Comparison of ENCODE assay signal across 9 cellular contexts in genomic region chr11:86931965-86932332, GRCh38. TPM values are rescaled to one million over a fixed set of nuclear protein-coding genes. Genes with fewer than 3 reads are reported as not detected.
DNase-seq lines count a peak whose midpoint lies in the region; ATAC-seq and TF ChIP-seq lines count a peak whose summit lies in the region.
"Had no signal": no experiment of that assay in that cellular context is flagged by ENCODE, and none has a peak within 500 bp of the region (broad histone marks: within the 10 kb centered on the region; RNA-seq: fewer than 3 reads in every experiment).

No MANE protein-coding gene starts in this region.

- no peak overlapping the region for H3K4me3 Mint-ChIP-seq in GM23338
- H3K4me3 Mint-ChIP-seq: naive thymus-derived CD4-positive, alpha-beta T cell had no signal

- H3K9me2 ChIP-seq in GM23338 (ENCODE audit: insufficient read depth), result no peaks in the 10 kb centered on the region

- peak overlapping the region; percentile 7; the same call in 1 of the 2 replicates for H3K4me3 ChIP-seq in ACC112 (ENCODE audit: low read depth, low read length)
- no peak overlapping the region for H3K4me3 ChIP-seq in adrenal gland
- no peak overlapping the region for H3K4me3 ChIP-seq in GM23338

- no peaks in the 10 kb centered on the region for H3F3A ChIP-seq in GM23338 (replicated peaks; ENCODE audit: low read depth)

- no peaks in the 10 kb centered on the region for H3K36me3 ChIP-seq in ACC112 (ENCODE audit: insufficient read depth, low read length)
- H3K36me3 ChIP-seq in adrenal gland (replicated peaks in 1 of 2), result no peaks in the 10 kb centered on the region
- no peaks in the 10 kb centered on the region for H3K36me3 ChIP-seq in GM23338 (ENCODE audit: insufficient read depth)

- no peaks in the 10 kb centered on the region for H3K27me3 ChIP-seq in ACC112 (ENCODE audit: insufficient read depth, low read length)
- H3K27me3 ChIP-seq in adrenal gland, result no peaks in the 10 kb centered on the region
- H3K27me3 ChIP-seq in GM23338 (ENCODE audit: insufficient read depth), result no peaks in the 10 kb centered on the region

- 2 to 12% (median 5%) methylated on average over 3 of the region's 3 CpGs for WGBS in adrenal gland, 4 donors

- intact Hi-C loops in adrenal gland (cut with DNase I), result loop anchor here in 1 of 2 donors (10.0 kb wide), 1 partner anchor 493 kb away; no protein-coding TSS in a partner anchor

- peaks cover 41% of the 10 kb centered on the region for H3K4me1 ChIP-seq in ACC112 (ENCODE audit: control insufficient read depth, insufficient read depth, low read length, unreplicated experiment)
- H3K4me1 ChIP-seq in adrenal gland (replicated peaks in 1 of 2), result peaks cover 25 to 37% of the 10 kb centered on the region in 2 donors
- H3K4me1 ChIP-seq in GM23338 (ENCODE audit: insufficient read depth), result peaks cover 21% of the 10 kb centered on the region

- peaks cover 3% of the 10 kb centered on the region for H3K27me3 Mint-ChIP-seq in GM23338 (ENCODE audit: insufficient read depth, low read depth, poor library complexity)

- TF ChIP-seq CTCF in adrenal gland (IDR thresholded peaks at IDR 0.05) (no peak), GM23338 (conservative IDR thresholded peaks at IDR 0.05; ENCODE audit: low read depth in 2 of 2) (no peak)

- H2AFZ ChIP-seq in ACC112 (ENCODE audit: low read length, unreplicated experiment), result no peak overlapping the region
- no peak overlapping the region for H2AFZ ChIP-seq in GM23338

- H3K4me2 ChIP-seq in GM23338, result no peak overlapping the region

- H3K27ac ChIP-seq in ACC112 (ENCODE audit: low read depth, low read length) (no peak overlapping the region), adrenal gland (peak overlapping the region in 3 of 5 donors; percentile 46 to 71 (median 54)), GM23338 (ENCODE audit: low read depth) (no peak overlapping the region)

- H3K27ac Mint-ChIP-seq in GM23338, result no peak overlapping the region
- H3K27ac Mint-ChIP-seq: naive thymus-derived CD4-positive, alpha-beta T cell had no signal

- H3K36me3 Mint-ChIP-seq in GM23338 (ENCODE audit: low read depth), result no peaks in the 10 kb centered on the region
- H3K36me3 Mint-ChIP-seq: naive thymus-derived CD4-positive, alpha-beta T cell had no signal

- no peak for TF ChIP-seq POLR2A in adrenal gland (IDR thresholded peaks at IDR 0.05)

- no peaks in the 10 kb centered on the region for H4K20me1 ChIP-seq in GM23338 (replicated peaks; ENCODE audit: insufficient read depth)

- H3K9me3 Mint-ChIP-seq in GM23338, result no peaks in the 10 kb centered on the region; the same call in 2 of the 3 replicates
- H3K9me3 Mint-ChIP-seq: naive thymus-derived CD4-positive, alpha-beta T cell had no signal

- peaks cover 34% of the 10 kb centered on the region for H3K4me1 Mint-ChIP-seq in GM23338
- H3K4me1 Mint-ChIP-seq: naive thymus-derived CD4-positive, alpha-beta T cell had no signal

- no peaks in the 10 kb centered on the region for H3K79me2 ChIP-seq in ACC112 (ENCODE audit: control insufficient read depth, insufficient read depth, low read length, unreplicated experiment)
- H3K79me2 ChIP-seq in GM23338 (replicated peaks; ENCODE audit: insufficient read depth), result no peaks in the 10 kb centered on the region

- H3K9me3 ChIP-seq in adrenal gland (replicated peaks in 1 of 3), result no peaks in the 10 kb centered on the region

- ATAC-seq in GM23338 (no peak), GM21447 (IDR thresholded peaks at IDR 0.05; ENCODE audit: unreplicated experiment) (no peak)
- ATAC-seq: naive thymus-derived CD4-positive, alpha-beta T cell had no signal

- DNase-seq in HUDEP-2 (lab: John Stamatoyannopoulos, UW; ENCODE audit: unreplicated experiment in 76 of 76), result peak in 72 of 76 experiments; percentile 15 to 88 (median 64)
- DNase-seq in adrenal gland, result peak; percentile 51 to 80 (median 72)
- peak; percentile 74 for DNase-seq in left kidney (ENCODE audit: low read depth, low spot score)
- DNase-seq in SW480 (ENCODE audit: low spot score), result no peak
- no peak for DNase-seq in GM23338 (ENCODE audit: low spot score)
- no peak for DNase-seq in NCI-H748 (lab: John Stamatoyannopoulos, UW; ENCODE audit: unreplicated experiment)
- DNase-seq: naive thymus-derived CD4-positive, alpha-beta T cell had no signal

TF ChIP-seq in GM23338, 12 proteins besides CTCF, POLR2A, EP300 and RAD21:
- no peak for TF ChIP-seq JUNB (IDR thresholded peaks at IDR 0.05; ENCODE audit: unreplicated experiment)
- TF ChIP-seq, protein P1, sequence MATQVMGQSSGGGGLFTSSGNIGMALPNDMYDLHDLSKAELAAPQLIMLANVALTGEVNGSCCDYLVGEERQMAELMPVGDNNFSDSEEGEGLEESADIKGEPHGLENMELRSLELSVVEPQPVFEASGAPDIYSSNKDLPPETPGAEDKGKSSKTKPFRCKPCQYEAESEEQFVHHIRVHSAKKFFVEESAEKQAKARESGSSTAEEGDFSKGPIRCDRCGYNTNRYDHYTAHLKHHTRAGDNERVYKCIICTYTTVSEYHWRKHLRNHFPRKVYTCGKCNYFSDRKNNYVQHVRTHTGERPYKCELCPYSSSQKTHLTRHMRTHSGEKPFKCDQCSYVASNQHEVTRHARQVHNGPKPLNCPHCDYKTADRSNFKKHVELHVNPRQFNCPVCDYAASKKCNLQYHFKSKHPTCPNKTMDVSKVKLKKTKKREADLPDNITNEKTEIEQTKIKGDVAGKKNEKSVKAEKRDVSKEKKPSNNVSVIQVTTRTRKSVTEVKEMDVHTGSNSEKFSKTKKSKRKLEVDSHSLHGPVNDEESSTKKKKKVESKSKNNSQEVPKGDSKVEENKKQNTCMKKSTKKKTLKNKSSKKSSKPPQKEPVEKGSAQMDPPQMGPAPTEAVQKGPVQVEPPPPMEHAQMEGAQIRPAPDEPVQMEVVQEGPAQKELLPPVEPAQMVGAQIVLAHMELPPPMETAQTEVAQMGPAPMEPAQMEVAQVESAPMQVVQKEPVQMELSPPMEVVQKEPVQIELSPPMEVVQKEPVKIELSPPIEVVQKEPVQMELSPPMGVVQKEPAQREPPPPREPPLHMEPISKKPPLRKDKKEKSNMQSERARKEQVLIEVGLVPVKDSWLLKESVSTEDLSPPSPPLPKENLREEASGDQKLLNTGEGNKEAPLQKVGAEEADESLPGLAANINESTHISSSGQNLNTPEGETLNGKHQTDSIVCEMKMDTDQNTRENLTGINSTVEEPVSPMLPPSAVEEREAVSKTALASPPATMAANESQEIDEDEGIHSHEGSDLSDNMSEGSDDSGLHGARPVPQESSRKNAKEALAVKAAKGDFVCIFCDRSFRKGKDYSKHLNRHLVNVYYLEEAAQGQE (IDR thresholded peaks at IDR 0.05; ENCODE audit: unreplicated experiment), result no peak

RNA-seq across cellular contexts. Expression of gene FZD4, which starts 23.2 kb away (rescaled TPM):
- total RNA-seq in adrenal gland, result 10 to 100 TPM; 12.3 to 52.5 (median 22.7) TPM
- polyA plus RNA-seq in adrenal gland, result 10 to 100 TPM in 2 of 3 donors, 1 to 10 TPM in 1; 8.0 to 13.3 (median 11.6) TPM
- total RNA-seq in GM23338 (2014; rRNA removed; shearing (Covaris generic)), result 7.7 and 8.9 TPM in 2 replicates
- 1.4 and 1.5 TPM in 2 replicates for polyA plus RNA-seq in GM23338 (2016; fragmentation: Nextera tagmentation; extraction: Ambion mirVana)
- total RNA-seq: naive thymus-derived CD4-positive, alpha-beta T cell had no signal
- polyA plus RNA-seq: naive thymus-derived CD4-positive, alpha-beta T cell had no signal

Comparison
In these comparisons a context has a peak if more than half of its experiments do, and no peak if none do; other contexts are left out.
1. H3K27ac ChIP-seq: peak in adrenal gland (3 of 5); none in ACC112 (single experiment) and GM23338 (single experiment).
2. DNase-seq: peak in HUDEP-2 (72 of 76), adrenal gland (7 of 7) and left kidney (single experiment); none in SW480 (single experiment), GM23338 (single experiment) and NCI-H748 (single experiment).